Comparison of ENCODE assay signal across 2 cellular contexts in genomic region chr12:123967121-123967586, GRCh38.
A peak's percentile ranks its signal among the peaks of the same experiment; 100 is the strongest.
TF ChIP-seq lines count a peak whose summit lies in the region.

No MANE protein-coding gene starts in this region.

TF ChIP-seq in IMR-90, 13 proteins besides CTCF, POLR2A, EP300 and RAD21:
- TF ChIP-seq RFX5 (IDR thresholded peaks at IDR 0.05; ENCODE audit: low read depth, low read length): no peak

TF ChIP-seq in K562, 482 proteins besides CTCF, POLR2A, EP300 and RAD21 (continues in another document):
- TF ChIP-seq PKNOX1 (IDR thresholded peaks at IDR 0.05) (peak; percentile 80), NFE2 (IDR thresholded peaks at IDR 0.05; ENCODE audit: low read depth) (peak; percentile 77), PML (IDR thresholded peaks at IDR 0.05; ENCODE audit: low read length) (peak; percentile 43; the same call in 1 of the 2 replicates), TCF7 (IDR thresholded peaks at IDR 0.05; ENCODE audit: borderline replicate concordance) (peak; percentile 59; the same call in 1 of the 2 replicates), ZNF133 (CRISPR knock-in tag; IDR thresholded peaks at IDR 0.05) (no peak), TAL1 (IDR thresholded peaks at IDR 0.05) (peak; percentile 50), ZEB2 (IDR thresholded peaks at IDR 0.05) (peak; percentile 81), SP1 (CRISPR knock-in tag; IDR thresholded peaks at IDR 0.05) (no peak), DPF2 (IDR thresholded peaks at IDR 0.05) (peak; percentile 90), PRPF4 (IDR thresholded peaks at IDR 0.05; ENCODE audit: insufficient read depth, low read depth, low read length, poor library complexity, severe bottlenecking) (no peak), C11orf30 (IDR thresholded peaks at IDR 0.05; ENCODE audit: low read depth) (peak; percentile 45; the same call in 1 of the 2 replicates), RNF2 (IDR thresholded peaks at IDR 0.05) (0 out of 2 replicates have a peak, but pooled peaks have one; percentile 25), ZSCAN32 (CRISPR knock-in tag; IDR thresholded peaks at IDR 0.05) (no peak), HDAC2 (IDR thresholded peaks at IDR 0.05) (0 out of 2 replicates have a peak, but pooled peaks have one; percentile 37), JUN (IDR thresholded peaks at IDR 0.05; ENCODE audit: borderline replicate concordance, low read depth, low read length) (peak; percentile 89), JUN (CRISPR knock-in tag; IDR thresholded peaks at IDR 0.05; ENCODE audit: borderline replicate concordance) (no peak), ARID1B (IDR thresholded peaks at IDR 0.05) (peak; percentile 90), ZNF124 (CRISPR knock-in tag; IDR thresholded peaks at IDR 0.05) (no peak), BCOR (IDR thresholded peaks at IDR 0.05) (peak; percentile 11; the same call in 1 of the 2 replicates), NCOA2 (IDR thresholded peaks at IDR 0.05; ENCODE audit: partially characterized antibody in 2 of 2) (no peak), TRIM24 (IDR thresholded peaks at IDR 0.05) (0 out of 4 replicates have a peak, but pooled peaks of 1 of the 2 experiments have one; percentile 20), KLF16 (IDR thresholded peaks at IDR 0.05) (peak; percentile 70), TCF3 (CRISPR knock-in tag; IDR thresholded peaks at IDR 0.05) (peak; percentile 67), MAFF (IDR thresholded peaks at IDR 0.05; ENCODE audit: low read length) (no peak), MEF2D (tag; conservative IDR thresholded peaks at IDR 0.05; ENCODE audit: low read depth) (peak; percentile 89), MAZ (CRISPR knock-in tag; conservative IDR thresholded peaks at IDR 0.05 in 1 of 2, IDR thresholded peaks at IDR 0.05 in 1 of 2) (no peak), ZNF347 (CRISPR knock-in tag; IDR thresholded peaks at IDR 0.05; ENCODE audit: low read depth) (no peak), ZFPM2 (CRISPR knock-in tag; IDR thresholded peaks at IDR 0.05) (no peak), SOX6 (IDR thresholded peaks at IDR 0.05) (peak; percentile 73; the same call in 1 of the 2 replicates), CREM (IDR thresholded peaks at IDR 0.05; ENCODE audit: low read depth) (peak; percentile 56; the same call in 1 of the 2 replicates), ZNF239 (CRISPR knock-in tag; IDR thresholded peaks at IDR 0.05) (no peak), ZNF134 (CRISPR knock-in tag; conservative IDR thresholded peaks at IDR 0.05) (no peak), ZFP30 (CRISPR knock-in tag; IDR thresholded peaks at IDR 0.05; ENCODE audit: borderline replicate concordance) (no peak), GATAD2B (IDR thresholded peaks at IDR 0.05; ENCODE audit: borderline replicate concordance) (peak; percentile 46; the same call in 1 of the 2 replicates), FOXM1 (IDR thresholded peaks at IDR 0.05; ENCODE audit: low read depth) (peak; percentile 63), FOXM1 (CRISPR knock-in tag; IDR thresholded peaks at IDR 0.05; ENCODE audit: low read depth) (no peak), ZBTB7A (IDR thresholded peaks at IDR 0.05; ENCODE audit: borderline replicate concordance, control insufficient read depth, low read depth, low read length) (no peak), EGR1 (conservative IDR thresholded peaks at IDR 0.05) (no peak; the same call in 1 of the 2 replicates), ZKSCAN3 (CRISPR knock-in tag; IDR thresholded peaks at IDR 0.05) (no peak), ETV1 (tag; conservative IDR thresholded peaks at IDR 0.05; ENCODE audit: low read depth) (no peak), ESRRA (IDR thresholded peaks at IDR 0.05; ENCODE audit: borderline replicate concordance, low read depth) (peak; percentile 69), CCNT2 (IDR thresholded peaks at IDR 0.05; ENCODE audit: borderline replicate concordance, extremely low read depth, insufficient read length, low read depth, low read length) (peak; percentile 49), KDM1A (IDR thresholded peaks at IDR 0.05) (peak; percentile 79 to 85), MEIS2 (IDR thresholded peaks at IDR 0.05; ENCODE audit: partially characterized antibody) (peak; percentile 69), FOSL1 (tag; conservative IDR thresholded peaks at IDR 0.05) (peak; percentile 98), RCOR1 (IDR thresholded peaks at IDR 0.05; ENCODE audit: borderline replicate concordance in 1 of 2, low read depth in 2 of 2, low read length in 2 of 2) (peak in 1 of 2 experiments; percentile 92; a peak in 2 of 4 replicates), SMARCA4 (IDR thresholded peaks at IDR 0.05) (peak; percentile 92), VEZF1 (CRISPR knock-in tag; IDR thresholded peaks at IDR 0.05) (peak; percentile 29; the same call in 1 of the 2 replicates), GTF2E2 (tag; IDR thresholded peaks at IDR 0.05) (peak; percentile 75; the same call in 1 of the 2 replicates), CCAR2 (IDR thresholded peaks at IDR 0.05; ENCODE audit: low read depth, low read length) (no peak), DACH1 (IDR thresholded peaks at IDR 0.05; ENCODE audit: partially characterized antibody) (peak; percentile 73), MAFG (tag; conservative IDR thresholded peaks at IDR 0.05) (0 out of 2 replicates have a peak, but pooled peaks have one; percentile 44), ATF1 (CRISPR knock-in tag; IDR thresholded peaks at IDR 0.05) (no peak), ATF1 (tag; IDR thresholded peaks at IDR 0.05) (peak; percentile 39; the same call in 1 of the 2 replicates), BRF1 (IDR thresholded peaks at IDR 0.05; ENCODE audit: borderline replicate concordance, extremely low read depth, insufficient read length) (no peak), SMARCE1 (IDR thresholded peaks at IDR 0.05) (peak; percentile 93), HMBOX1 (IDR thresholded peaks at IDR 0.05) (peak; percentile 89), HDAC3 (IDR thresholded peaks at IDR 0.05; ENCODE audit: borderline replicate concordance, partially characterized antibody) (peak; percentile 56), LCOR (CRISPR knock-in tag; IDR thresholded peaks at IDR 0.05) (0 out of 2 replicates have a peak, but pooled peaks have one; percentile 15), MEF2A (IDR thresholded peaks at IDR 0.05; ENCODE audit: control insufficient read depth, low read depth, low read length) (peak; percentile 49; the same call in 1 of the 2 replicates), RB1 (IDR thresholded peaks at IDR 0.05; ENCODE audit: low read depth) (no peak), SMARCC2 (IDR thresholded peaks at IDR 0.05; ENCODE audit: low read depth) (peak; percentile 78), MECOM (CRISPR knock-in tag; IDR thresholded peaks at IDR 0.05) (peak; percentile 90), FOS (IDR thresholded peaks at IDR 0.05; ENCODE audit: extremely low read depth, insufficient read length) (peak; percentile 21), POLR3A (IDR thresholded peaks at IDR 0.05; ENCODE audit: borderline replicate concordance, extremely low read depth, insufficient read depth, insufficient read length) (no peak), CTBP1 (IDR thresholded peaks at IDR 0.05; ENCODE audit: borderline replicate concordance) (peak; percentile 96), NCOR1 (IDR thresholded peaks at IDR 0.05) (peak; percentile 54), THAP7 (CRISPR knock-in tag; IDR thresholded peaks at IDR 0.05) (no peak)
- TF ChIP-seq, protein P1, sequence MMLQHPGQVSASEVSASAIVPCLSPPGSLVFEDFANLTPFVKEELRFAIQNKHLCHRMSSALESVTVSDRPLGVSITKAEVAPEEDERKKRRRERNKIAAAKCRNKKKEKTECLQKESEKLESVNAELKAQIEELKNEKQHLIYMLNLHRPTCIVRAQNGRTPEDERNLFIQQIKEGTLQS (IDR thresholded peaks at IDR 0.05): peak; percentile 76
- TF ChIP-seq, protein P1 (CRISPR knock-in tag; conservative IDR thresholded peaks at IDR 0.05): no peak
- TF ChIP-seq, protein P2, sequence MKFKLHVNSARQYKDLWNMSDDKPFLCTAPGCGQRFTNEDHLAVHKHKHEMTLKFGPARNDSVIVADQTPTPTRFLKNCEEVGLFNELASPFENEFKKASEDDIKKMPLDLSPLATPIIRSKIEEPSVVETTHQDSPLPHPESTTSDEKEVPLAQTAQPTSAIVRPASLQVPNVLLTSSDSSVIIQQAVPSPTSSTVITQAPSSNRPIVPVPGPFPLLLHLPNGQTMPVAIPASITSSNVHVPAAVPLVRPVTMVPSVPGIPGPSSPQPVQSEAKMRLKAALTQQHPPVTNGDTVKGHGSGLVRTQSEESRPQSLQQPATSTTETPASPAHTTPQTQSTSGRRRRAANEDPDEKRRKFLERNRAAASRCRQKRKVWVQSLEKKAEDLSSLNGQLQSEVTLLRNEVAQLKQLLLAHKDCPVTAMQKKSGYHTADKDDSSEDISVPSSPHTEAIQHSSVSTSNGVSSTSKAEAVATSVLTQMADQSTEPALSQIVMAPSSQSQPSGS (CRISPR knock-in tag; IDR thresholded peaks at IDR 0.05): no peak
- TF ChIP-seq, protein P3, sequence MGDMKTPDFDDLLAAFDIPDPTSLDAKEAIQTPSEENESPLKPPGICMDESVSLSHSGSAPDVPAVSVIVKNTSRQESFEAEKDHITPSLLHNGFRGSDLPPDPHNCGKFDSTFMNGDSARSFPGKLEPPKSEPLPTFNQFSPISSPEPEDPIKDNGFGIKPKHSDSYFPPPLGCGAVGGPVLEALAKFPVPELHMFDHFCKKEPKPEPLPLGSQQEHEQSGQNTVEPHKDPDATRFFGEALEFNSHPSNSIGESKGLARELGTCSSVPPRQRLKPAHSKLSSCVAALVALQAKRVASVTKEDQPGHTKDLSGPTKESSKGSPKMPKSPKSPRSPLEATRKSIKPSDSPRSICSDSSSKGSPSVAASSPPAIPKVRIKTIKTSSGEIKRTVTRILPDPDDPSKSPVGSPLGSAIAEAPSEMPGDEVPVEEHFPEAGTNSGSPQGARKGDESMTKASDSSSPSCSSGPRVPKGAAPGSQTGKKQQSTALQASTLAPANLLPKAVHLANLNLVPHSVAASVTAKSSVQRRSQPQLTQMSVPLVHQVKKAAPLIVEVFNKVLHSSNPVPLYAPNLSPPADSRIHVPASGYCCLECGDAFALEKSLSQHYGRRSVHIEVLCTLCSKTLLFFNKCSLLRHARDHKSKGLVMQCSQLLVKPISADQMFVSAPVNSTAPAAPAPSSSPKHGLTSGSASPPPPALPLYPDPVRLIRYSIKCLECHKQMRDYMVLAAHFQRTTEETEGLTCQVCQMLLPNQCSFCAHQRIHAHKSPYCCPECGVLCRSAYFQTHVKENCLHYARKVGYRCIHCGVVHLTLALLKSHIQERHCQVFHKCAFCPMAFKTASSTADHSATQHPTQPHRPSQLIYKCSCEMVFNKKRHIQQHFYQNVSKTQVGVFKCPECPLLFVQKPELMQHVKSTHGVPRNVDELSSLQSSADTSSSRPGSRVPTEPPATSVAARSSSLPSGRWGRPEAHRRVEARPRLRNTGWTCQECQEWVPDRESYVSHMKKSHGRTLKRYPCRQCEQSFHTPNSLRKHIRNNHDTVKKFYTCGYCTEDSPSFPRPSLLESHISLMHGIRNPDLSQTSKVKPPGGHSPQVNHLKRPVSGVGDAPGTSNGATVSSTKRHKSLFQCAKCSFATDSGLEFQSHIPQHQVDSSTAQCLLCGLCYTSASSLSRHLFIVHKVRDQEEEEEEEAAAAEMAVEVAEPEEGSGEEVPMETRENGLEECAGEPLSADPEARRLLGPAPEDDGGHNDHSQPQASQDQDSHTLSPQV (IDR thresholded peaks at IDR 0.05): 0 out of 2 replicates have a peak, but pooled peaks have one; percentile 21
